ENCODE assay signal across 8 cellular contexts in the genomic region with DNA sequence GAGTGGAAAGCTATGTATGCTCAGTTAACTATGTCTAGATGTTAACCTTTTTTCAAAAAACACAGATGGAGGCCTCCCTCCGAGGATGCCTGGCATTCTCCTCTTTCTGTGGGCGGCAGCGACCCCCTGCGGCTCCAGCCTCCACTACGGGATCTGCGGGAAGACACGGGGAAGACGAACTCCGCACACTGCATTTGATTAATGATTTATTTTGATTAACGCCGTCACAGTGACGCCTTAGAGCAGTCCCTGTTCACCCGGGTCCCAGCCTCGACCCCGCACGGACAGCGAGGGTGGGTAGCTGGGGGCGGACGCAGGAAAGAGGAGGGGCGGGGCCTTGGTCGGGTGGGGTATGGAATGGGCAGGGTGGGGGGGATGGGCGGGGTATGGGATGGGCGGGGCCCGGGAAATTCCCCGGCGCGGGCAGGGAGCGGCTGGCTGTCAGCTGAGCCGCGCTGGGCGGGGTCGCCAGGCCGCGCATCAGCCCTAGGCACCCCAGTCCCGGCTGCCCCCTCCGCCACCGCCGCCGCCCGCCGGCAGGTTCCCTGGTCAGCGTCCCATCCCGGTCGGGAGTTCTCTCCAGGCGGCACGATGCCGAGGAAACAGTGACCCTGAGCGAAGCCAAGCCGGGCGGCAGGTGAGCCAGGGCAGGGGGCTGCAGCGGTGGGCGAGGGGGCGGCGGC. TPM values are rescaled to one million over a fixed set of nuclear protein-coding genes. Genes with fewer than 3 reads are reported as not detected.
A peak's percentile ranks its signal among the peaks of the same experiment; 100 is the strongest.
DNase-seq lines count a peak whose midpoint lies in the region; ATAC-seq and TF ChIP-seq lines count a peak whose summit lies in the region.

OPTN (plus strand) TSS at position 498 of the 683 bp plus-strand sequence. CDS start 8,960 bp downstream, outside the sequence.

- H2BK120ac ChIP-seq in mesendoderm (ENCODE audit: low read depth, low read length), result no peak within 1 kb of the TSS

- no peak within 1 kb of the TSS for H4K5ac ChIP-seq in mesendoderm (ENCODE audit: low read length)

- H3K9me3 ChIP-seq in BE2C, result no peaks in the 10 kb centered on the region
- H3K9me3 ChIP-seq in endocrine pancreas (ENCODE audit: control insufficient read depth, low read length), result no peaks in the 10 kb centered on the region

- H3K4me3 ChIP-seq in BE2C (ENCODE audit: low read depth, low read length), result peak within 1 kb of the TSS; percentile 83
- peak within 1 kb of the TSS; percentile 91 for H3K4me3 ChIP-seq in endocrine pancreas (ENCODE audit: control insufficient read depth, insufficient read depth, low read length)
- H3K4me3 ChIP-seq in mesendoderm (ENCODE audit: low read length), result peak within 1 kb of the TSS; percentile 47

- peak; percentile 71 for ATAC-seq in GM19035 (IDR thresholded peaks at IDR 0.05; ENCODE audit: unreplicated experiment)
- ATAC-seq in HG03354 (IDR thresholded peaks at IDR 0.05; ENCODE audit: poor library complexity, severe bottlenecking, unreplicated experiment), result peak; percentile 66

- H3K27me3 ChIP-seq in BE2C, result no peaks in the 10 kb centered on the region
- no peaks in the 10 kb centered on the region for H3K27me3 ChIP-seq in endocrine pancreas (ENCODE audit: control insufficient read depth, insufficient read depth, low read length)
- H3K27me3 ChIP-seq in mesendoderm (ENCODE audit: insufficient read depth, low read length, poor library complexity), result no peaks in the 10 kb centered on the region

- peak within 1 kb of the TSS; percentile 56 for H3K4me2 ChIP-seq in mesendoderm (ENCODE audit: low read length)

- peak; percentile 79 for TF ChIP-seq CTCF in BE2C (IDR thresholded peaks at IDR 0.05; ENCODE audit: low read depth, low read length)

- peak within 1 kb of the TSS; percentile 82 for H3K9ac ChIP-seq in endocrine pancreas (ENCODE audit: control insufficient read depth, insufficient read depth, low read length)
- peak within 1 kb of the TSS; percentile 67 for H3K9ac ChIP-seq in mesendoderm (ENCODE audit: low read length)

- peak within 1 kb of the TSS; percentile 46 for H3K18ac ChIP-seq in mesendoderm (ENCODE audit: low read length)

- DNase-seq in BE2C (peak; percentile 82), NCI-H69 (lab: John Stamatoyannopoulos, UW) (peak; percentile 79), mesendoderm (peak; percentile 85)
- DNase-seq in activated CD8-positive, alpha-beta memory T cell treated with anti-CD3 and anti-CD28 coated beads for 48 hours (ENCODE audit: low read depth in 2 of 3, low spot score in 2 of 3), result peak; percentile 40 to 59 (median 48)
- peak; percentile 54 for DNase-seq in stimulated activated CD8-positive, alpha-beta memory T cell treated with anti-CD3 and anti-CD28 coated beads, Interleukin-15, amount 100 ng/mL, for 24 hours (ENCODE audit: low read depth)

- H3K36me3 ChIP-seq in BE2C (no peaks in the 10 kb centered on the region), endocrine pancreas (ENCODE audit: control insufficient read depth, insufficient read depth, low read length) (no peaks in the 10 kb centered on the region), mesendoderm (ENCODE audit: control insufficient read depth, insufficient read depth, low read length) (no peaks in the 10 kb centered on the region)

- no peak within 1 kb of the TSS for H2AK5ac ChIP-seq in mesendoderm (ENCODE audit: low read length)

- peak within 1 kb of the TSS; percentile 86 for H3K56ac ChIP-seq in mesendoderm (ENCODE audit: low read length)

- no peak within 1 kb of the TSS for H2BK5ac ChIP-seq in mesendoderm (ENCODE audit: low read length)

- H3K4me1 ChIP-seq in BE2C, result no peaks in the 10 kb centered on the region
- peaks cover 5% of the 10 kb centered on the region for H3K4me1 ChIP-seq in endocrine pancreas (ENCODE audit: control insufficient read depth, insufficient read depth, low read length)
- no peaks in the 10 kb centered on the region for H3K4me1 ChIP-seq in mesendoderm (ENCODE audit: control insufficient read depth, low read depth, low read length)

- H2BK15ac ChIP-seq in mesendoderm (replicated peaks; ENCODE audit: low read depth), result no peak within 1 kb of the TSS

- H3K23ac ChIP-seq in mesendoderm (ENCODE audit: low read length), result no peak within 1 kb of the TSS

- H3K4ac ChIP-seq in mesendoderm (ENCODE audit: low read depth, low read length), result peak within 1 kb of the TSS; percentile 37

- no peak within 1 kb of the TSS for H4K8ac ChIP-seq in mesendoderm (ENCODE audit: low read depth, low read length)

- no CpG with 5 or more reads among the region's 54 CpGs for WGBS in mesendoderm (ENCODE audit: extremely low coverage, insufficient coverage, low lambda C conversion rate)

- H3K79me2 ChIP-seq in mesendoderm (ENCODE audit: control insufficient read depth, insufficient read depth, low read length), result no peaks in the 10 kb centered on the region

- H3K27ac ChIP-seq in mesendoderm (ENCODE audit: low read depth, low read length), result no peak within 1 kb of the TSS

- H3K79me1 ChIP-seq in mesendoderm (ENCODE audit: low read length), result no peaks in the 10 kb centered on the region

RNA-seq across cellular contexts. Expression of gene OPTN, which starts in this region (rescaled TPM):
- 15.8 TPM for polyA plus RNA-seq in BE2C (2012; ENCODE audit: insufficient read depth, insufficient read length, low read depth)
- polyA plus RNA-seq in mesendoderm (2013, experiment 1 of 2), result 3.7 TPM
- polyA plus RNA-seq in mesendoderm (2013, experiment 2 of 2), result 3.6 TPM
